Comparison of ENCODE assay signal across 13 cellular contexts in genomic region chr11:129458756-129459535, GRCh38.
DNase-seq lines count a peak whose midpoint lies in the region; ATAC-seq, FAIRE-seq and TF ChIP-seq lines count a peak whose summit lies in the region.
"Had no signal": no experiment of that assay in that cellular context is flagged by ENCODE, and none has a peak within 500 bp of the region (broad histone marks: within the 10 kb centered on the region; RNA-seq: fewer than 3 reads in every experiment).

No MANE protein-coding gene starts in this region.

- peaks cover 0 to 15% of the 10 kb centered on the region in 2 donors for H3K27me3 Mint-ChIP-seq in natural killer cell treated with Interleukin-12 subunit alpha and Interleukin-12 subunit beta and Interleukin-15 and Interleukin-18, amount 100 ng/mL, for 72 hours
- H3K27me3 Mint-ChIP-seq: B cell had no signal

- no peak for ATAC-seq in natural killer cell treated with Interleukin-12 subunit alpha and Interleukin-12 subunit beta and Interleukin-15 and Interleukin-18, amount 100 ng/mL, for 72 hours
- ATAC-seq: activated CD8-positive, alpha-beta T cell treated with anti-CD3 and anti-CD28 coated beads for 36 hours had no signal

- DNase-seq in GM12892 (ENCODE audit: insufficient read length) (no peak), NCI-H2081 treated with DMSO at 0.1 percent for 48 hours (lab: John Stamatoyannopoulos, UW) (peak; percentile 61), epithelial cell of esophagus (ENCODE audit: low read depth) (peak; percentile 57), prostate gland (ENCODE audit: low spot score) (peak; percentile 74), amniotic stem cell (lab: John Stamatoyannopoulos, UW) (no peak), AML-193 (lab: John Stamatoyannopoulos, UW) (no peak)
- no peak for DNase-seq in stimulated activated CD4-positive, alpha-beta T cell treated with anti-CD3 and anti-CD28 coated beads, Interleukin-15, amount 100 ng/mL, for 24 hours
- no peak for DNase-seq in natural killer cell treated with Interleukin-12 subunit alpha and Interleukin-12 subunit beta and Interleukin-15 and Interleukin-18, amount 100 ng/mL, for 72 hours (ENCODE audit: low spot score)
- DNase-seq: activated CD8-positive, alpha-beta T cell treated with anti-CD3 and anti-CD28 coated beads for 36 hours; activated effector memory CD4-positive, alpha-beta T cell treated with Interleukin-2 at 50 U/mL for 16 hours; DND-41; NCI-H1048 had no signal

- no peak overlapping the region for H3K4me3 Mint-ChIP-seq in natural killer cell treated with Interleukin-12 subunit alpha and Interleukin-12 subunit beta and Interleukin-15 and Interleukin-18, amount 100 ng/mL, for 72 hours
- H3K4me3 Mint-ChIP-seq: activated CD8-positive, alpha-beta T cell treated with anti-CD3 and anti-CD28 coated beads for 36 hours; B cell had no signal

- no peak overlapping the region for H3K27ac Mint-ChIP-seq in natural killer cell treated with Interleukin-12 subunit alpha and Interleukin-12 subunit beta and Interleukin-15 and Interleukin-18, amount 100 ng/mL, for 72 hours
- H3K27ac Mint-ChIP-seq: activated CD8-positive, alpha-beta T cell treated with anti-CD3 and anti-CD28 coated beads for 36 hours; B cell had no signal

- H3K9me3 ChIP-seq in prostate gland = no peaks in the 10 kb centered on the region

- no peak for TF ChIP-seq POLR2A in GM12892 (IDR thresholded peaks at IDR 0.05; ENCODE audit: low read depth, low read length)
- TF ChIP-seq POLR2A in prostate gland (IDR thresholded peaks at IDR 0.05) = no peak

- no peaks in the 10 kb centered on the region for H3K36me3 ChIP-seq in prostate gland

- intact Hi-C loops in prostate gland (cut with DNase I) = no loop called here

- no peaks in the 10 kb centered on the region for H3K36me3 Mint-ChIP-seq in natural killer cell treated with Interleukin-12 subunit alpha and Interleukin-12 subunit beta and Interleukin-15 and Interleukin-18, amount 100 ng/mL, for 72 hours

- 21% methylated on average over 13 of the region's 13 CpGs for WGBS in prostate gland

- peak; percentile 71 for FAIRE-seq in GM12892 (lab: Jason Lieb, UNC)

- TF ChIP-seq CTCF in epithelial cell of esophagus (IDR thresholded peaks at IDR 0.05; ENCODE audit: insufficient read depth, low read depth, low read length, missing control alignments) (no peak), prostate gland (IDR thresholded peaks at IDR 0.05) (no peak)

- H3K27me3 ChIP-seq in prostate gland (replicated peaks; ENCODE audit: insufficient read depth) = no peaks in the 10 kb centered on the region

- no peaks in the 10 kb centered on the region for H3K4me1 Mint-ChIP-seq in natural killer cell treated with Interleukin-12 subunit alpha and Interleukin-12 subunit beta and Interleukin-15 and Interleukin-18, amount 100 ng/mL, for 72 hours (ENCODE audit: low read depth in 2 of 2)
- H3K4me1 Mint-ChIP-seq: B cell had no signal

- H3K9me3 Mint-ChIP-seq in natural killer cell treated with Interleukin-12 subunit alpha and Interleukin-12 subunit beta and Interleukin-15 and Interleukin-18, amount 100 ng/mL, for 72 hours = peaks cover 3% of the 10 kb centered on the region

- H3K4me1 ChIP-seq in prostate gland (replicated peaks) = peaks cover 16% of the 10 kb centered on the region

- H3K27ac ChIP-seq in prostate gland = no peak overlapping the region

- H3K4me3 ChIP-seq in epithelial cell of esophagus (ENCODE audit: low read length) (no peak overlapping the region), prostate gland (no peak overlapping the region)

Comparison
In these comparisons a context has a peak if more than half of its experiments do, and no peak if none do; other contexts are left out.
1. DNase-seq: peak in NCI-H2081 treated with DMSO at 0.1 percent for 48 hours (single experiment), epithelial cell of esophagus (single experiment) and prostate gland (single experiment); none in GM12892 (single experiment), stimulated activated CD4-positive, alpha-beta T cell treated with anti-CD3 and anti-CD28 coated beads, Interleukin-15, amount 100 ng/mL, for 24 hours (single experiment), natural killer cell treated with Interleukin-12 subunit alpha and Interleukin-12 subunit beta and Interleukin-15 and Interleukin-18, amount 100 ng/mL, for 72 hours (single experiment), amniotic stem cell (single experiment) and AML-193 (0 of 2).